Comparison of ENCODE assay signal across 16 cellular contexts in the genomic region with DNA sequence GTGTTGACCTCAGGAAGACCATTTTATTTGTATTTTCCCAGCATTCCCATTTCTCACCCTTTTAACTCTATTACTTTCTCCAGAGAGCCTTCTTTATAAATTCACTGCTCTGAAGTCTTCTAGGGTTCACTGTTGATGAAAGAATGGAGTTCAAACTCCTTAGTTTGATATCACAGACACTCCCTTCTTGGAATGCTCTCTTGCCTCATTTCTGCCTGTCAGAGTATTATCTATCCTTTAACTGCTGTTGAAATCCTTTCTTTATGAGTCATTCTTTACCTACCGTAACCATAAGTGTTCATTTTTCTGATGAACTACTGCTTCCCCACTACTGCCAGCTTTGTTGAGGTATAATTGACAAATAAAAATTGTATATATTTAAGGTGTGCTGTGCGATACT. TPM values are rescaled to one million over a fixed set of nuclear protein-coding genes. Genes with fewer than 3 reads are reported as not detected.
DNase-seq lines count a peak whose midpoint lies in the region; ATAC-seq and TF ChIP-seq lines count a peak whose summit lies in the region.
"Had no signal": no experiment of that assay in that cellular context is flagged by ENCODE, and none has a peak within 500 bp of the region (broad histone marks: within the 10 kb centered on the region; RNA-seq: fewer than 3 reads in every experiment).

No MANE protein-coding gene starts in this region.

- H3K4me3 Mint-ChIP-seq in T-helper 2 cell treated with Interferon-gamma antibody and Interleukin-4, amounts not matched to agents 5 μg/mL and 100 μg/mL, for 36 hours, result peak overlapping the region; percentile 1
- no peak overlapping the region for H3K4me3 Mint-ChIP-seq in activated naive CD8-positive, alpha-beta T cell treated with anti-CD3 and anti-CD28 coated beads, Interleukin-2, amount 50 U/mL, for 24 hours
- H3K4me3 Mint-ChIP-seq: B cell had no signal

- DNase-seq in AML-193 (lab: John Stamatoyannopoulos, UW) (peak; percentile 16 to 22), HT1080 (ENCODE audit: low read depth) (peak; percentile 47), foreskin keratinocyte (peak; percentile 53 to 78), NCI-H1092 (lab: John Stamatoyannopoulos, UW) (no peak), GM19240 (ENCODE audit: insufficient read length, low spot score) (no peak)
- no peak for DNase-seq in T-helper 2 cell treated with Interferon-gamma antibody and Interleukin-4, amounts not matched to agents 5 μg/mL and 100 μg/mL, for 36 hours (ENCODE audit: low spot score)
- DNase-seq in activated naive CD8-positive, alpha-beta T cell treated with anti-CD3 and anti-CD28 coated beads, Interleukin-2, amount 50 U/mL, for 24 hours, result no peak
- no peak for DNase-seq in activated CD4-positive, alpha-beta T cell treated with anti-CD3 and anti-CD28 coated beads, Interleukin-2, amount 50 U/mL, for 48 hours
- DNase-seq: activated T-cell treated with anti-CD3 and anti-CD28 coated beads, Interleukin-2, amount 50 U/mL, for 1 hour; left ventricle myocardium inferior; NCI-H1048; NCI-H526; pancreas; T-helper 9 cell had no signal

- H3K4me1 ChIP-seq in foreskin keratinocyte, result peaks cover 16% of the 10 kb centered on the region

- no peak for TF ChIP-seq CTCF in foreskin keratinocyte (conservative IDR thresholded peaks at IDR 0.05)

- H3K36me3 Mint-ChIP-seq in T-helper 2 cell treated with Interferon-gamma antibody and Interleukin-4, amounts not matched to agents 5 μg/mL and 100 μg/mL, for 36 hours (ENCODE audit: low read depth), result peaks cover 25% of the 10 kb centered on the region
- H3K36me3 Mint-ChIP-seq in activated naive CD8-positive, alpha-beta T cell treated with anti-CD3 and anti-CD28 coated beads, Interleukin-2, amount 50 U/mL, for 24 hours (ENCODE audit: low read depth), result peaks cover 20% of the 10 kb centered on the region

- no peaks in the 10 kb centered on the region for H3K27me3 Mint-ChIP-seq in T-helper 2 cell treated with Interferon-gamma antibody and Interleukin-4, amounts not matched to agents 5 μg/mL and 100 μg/mL, for 36 hours (ENCODE audit: low read depth)
- no peaks in the 10 kb centered on the region for H3K27me3 Mint-ChIP-seq in activated naive CD8-positive, alpha-beta T cell treated with anti-CD3 and anti-CD28 coated beads, Interleukin-2, amount 50 U/mL, for 24 hours
- H3K27me3 Mint-ChIP-seq: B cell had no signal

- no peak overlapping the region for H3K27ac Mint-ChIP-seq in T-helper 2 cell treated with Interferon-gamma antibody and Interleukin-4, amounts not matched to agents 5 μg/mL and 100 μg/mL, for 36 hours
- no peak overlapping the region for H3K27ac Mint-ChIP-seq in activated naive CD8-positive, alpha-beta T cell treated with anti-CD3 and anti-CD28 coated beads, Interleukin-2, amount 50 U/mL, for 24 hours
- H3K27ac Mint-ChIP-seq: B cell had no signal

- H3K4me1 Mint-ChIP-seq in T-helper 2 cell treated with Interferon-gamma antibody and Interleukin-4, amounts not matched to agents 5 μg/mL and 100 μg/mL, for 36 hours (ENCODE audit: low read depth), result peaks cover 38% of the 10 kb centered on the region
- peaks cover 45% of the 10 kb centered on the region for H3K4me1 Mint-ChIP-seq in activated naive CD8-positive, alpha-beta T cell treated with anti-CD3 and anti-CD28 coated beads, Interleukin-2, amount 50 U/mL, for 24 hours

- no peaks in the 10 kb centered on the region for H3K27me3 ChIP-seq in foreskin keratinocyte
- H3K27me3 ChIP-seq: pancreas, suprapubic skin had no signal

- peaks cover 23% of the 10 kb centered on the region for H3K9me3 Mint-ChIP-seq in T-helper 2 cell treated with Interferon-gamma antibody and Interleukin-4, amounts not matched to agents 5 μg/mL and 100 μg/mL, for 36 hours
- H3K9me3 Mint-ChIP-seq in activated naive CD8-positive, alpha-beta T cell treated with anti-CD3 and anti-CD28 coated beads, Interleukin-2, amount 50 U/mL, for 24 hours, result peaks cover 19% of the 10 kb centered on the region

- peak overlapping the region; percentile 76 for H3K27ac ChIP-seq in foreskin keratinocyte
- H3K27ac ChIP-seq: left ventricle myocardium inferior, pancreas, suprapubic skin had no signal

- ATAC-seq in foreskin keratinocyte, result peak; percentile 26
- ATAC-seq in activated naive CD8-positive, alpha-beta T cell treated with anti-CD3 and anti-CD28 coated beads, Interleukin-2, amount 50 U/mL, for 24 hours, result no peak
- ATAC-seq: pancreas had no signal

RNA-seq across cellular contexts. Expression of a gene that starts 4.3 kb away (rescaled TPM):
- 13.2 and 14.4 TPM in 2 replicates for total RNA-seq in HT1080 (2014; rRNA removed; shearing (Covaris generic))
- polyA plus RNA-seq in HT1080 (2015; cell fraction: cytosol; rRNA removed), result 10.9 and 14.1 TPM in 2 replicates
- polyA plus RNA-seq in HT1080 (2015; cell fraction: nucleus; rRNA removed), result 35.8 and 38.5 TPM in 2 replicates
- 15.6 TPM in 2 replicates for total RNA-seq in foreskin keratinocyte
- 2.4 and 3.0 TPM in 2 replicates for polyA plus RNA-seq in foreskin keratinocyte

Comparison
In these comparisons a context has a peak if more than half of its experiments do, and no peak if none do; other contexts are left out.
1. DNase-seq: peak in AML-193 (2 of 2), HT1080 (single experiment) and foreskin keratinocyte (2 of 2); none in T-helper 2 cell treated with Interferon-gamma antibody and Interleukin-4, amounts not matched to agents 5 μg/mL and 100 μg/mL, for 36 hours (single experiment), NCI-H1092 (single experiment), activated naive CD8-positive, alpha-beta T cell treated with anti-CD3 and anti-CD28 coated beads, Interleukin-2, amount 50 U/mL, for 24 hours (single experiment), GM19240 (single experiment) and activated CD4-positive, alpha-beta T cell treated with anti-CD3 and anti-CD28 coated beads, Interleukin-2, amount 50 U/mL, for 48 hours (0 of 2).